ENCODE assay signal across 13 cellular contexts in genomic region chr4:9230249-9230648, GRCh38. TPM values are rescaled to one million over a fixed set of nuclear protein-coding genes. Genes with fewer than 3 reads are reported as not detected.
A peak's percentile ranks its signal among the peaks of the same experiment; 100 is the strongest.
DNase-seq lines count a peak whose midpoint lies in the region; ATAC-seq and TF ChIP-seq lines count a peak whose summit lies in the region.
"Not testable (repeated sequence)": the region's sequence is repeated elsewhere in the genome, so short reads cannot be mapped to it uniquely, and the experiment has no call there.
"Had no signal": no experiment of that assay in that cellular context is flagged by ENCODE, and none has a peak within 500 bp of the region (broad histone marks: within the 10 kb centered on the region; RNA-seq: fewer than 3 reads in every experiment).

No MANE protein-coding gene starts in this region.

- not testable (repeated sequence) for H3K9me3 Mint-ChIP-seq in activated CD8-positive, alpha-beta T cell treated with anti-CD3 and anti-CD28 coated beads for 36 hours; activated T-helper 1 cell treated with anti-CD3 and anti-CD28 coated beads, Interleukin-12 subunit alpha, Interleukin-12 subunit beta, Interleukin-2, Interleukin-4 antibody, amounts not matched to agents 30 ng/mL and 10 ng/mL and 1 ng/mL, durations not matched to agents 14 hours and 24 hours and 36 hours

- not testable (repeated sequence) for H3K36me3 ChIP-seq in stomach

- H3K9me3 ChIP-seq in stomach: not testable (repeated sequence)

- POLR2A ChIA-PET in activated CD8-positive, alpha-beta T cell treated with anti-CD3 and anti-CD28 coated beads for 36 hours (lab: Charles Lee): not testable (repeated sequence)

- ATAC-seq in activated CD8-positive, alpha-beta T cell treated with anti-CD3 and anti-CD28 coated beads for 36 hours; Right ventricle myocardium superior (ENCODE audit: poor library complexity); sciatic nerve: not testable (repeated sequence)

- TF ChIP-seq EP300 in stomach (IDR thresholded peaks at IDR 0.05): not testable (repeated sequence)

- not testable (repeated sequence) for H3K4me3 ChIP-seq in stomach

- not testable (repeated sequence) for H3K4me1 Mint-ChIP-seq in activated CD8-positive, alpha-beta T cell treated with anti-CD3 and anti-CD28 coated beads for 36 hours (ENCODE audit: low read depth); activated T-helper 1 cell treated with anti-CD3 and anti-CD28 coated beads, Interleukin-12 subunit alpha, Interleukin-12 subunit beta, Interleukin-2, Interleukin-4 antibody, amounts not matched to agents 30 ng/mL and 10 ng/mL and 1 ng/mL, durations not matched to agents 14 hours and 24 hours and 36 hours (ENCODE audit: low read depth)

- H3K27ac Mint-ChIP-seq in activated CD8-positive, alpha-beta T cell treated with anti-CD3 and anti-CD28 coated beads for 36 hours; activated T-helper 1 cell treated with anti-CD3 and anti-CD28 coated beads, Interleukin-12 subunit alpha, Interleukin-12 subunit beta, Interleukin-2, Interleukin-4 antibody, amounts not matched to agents 30 ng/mL and 10 ng/mL and 1 ng/mL, durations not matched to agents 14 hours and 24 hours and 36 hours: not testable (repeated sequence)

- not testable (repeated sequence) for TF ChIP-seq POLR2A in stomach (IDR thresholded peaks at IDR 0.05)

- not testable (repeated sequence) for H3K4me3 Mint-ChIP-seq in activated CD8-positive, alpha-beta T cell treated with anti-CD3 and anti-CD28 coated beads for 36 hours; activated T-helper 1 cell treated with anti-CD3 and anti-CD28 coated beads, Interleukin-12 subunit alpha, Interleukin-12 subunit beta, Interleukin-2, Interleukin-4 antibody, amounts not matched to agents 30 ng/mL and 10 ng/mL and 1 ng/mL, durations not matched to agents 14 hours and 24 hours and 36 hours

- intact Hi-C loops in activated CD8-positive, alpha-beta T cell treated with anti-CD3 and anti-CD28 coated beads for 36 hours (cut with micrococcal nuclease); activated T-helper 1 cell treated with anti-CD3 and anti-CD28 coated beads, Interleukin-12 subunit alpha, Interleukin-12 subunit beta, Interleukin-2, Interleukin-4 antibody, amounts not matched to agents 30 ng/mL and 10 ng/mL and 1 ng/mL, durations not matched to agents 14 hours and 24 hours and 36 hours (cut with micrococcal nuclease); Right ventricle myocardium superior (cut with DNase I); sciatic nerve (cut with DNase I); stomach (cut with DNase I; ENCODE audit: low total_unique reads): not testable (repeated sequence)

- WGBS in stomach, 5 donors: 88 to 92% (median 89%) methylated on average over 2 to 5 of the region's 8 CpGs

- H3K27me3 Mint-ChIP-seq in activated CD8-positive, alpha-beta T cell treated with anti-CD3 and anti-CD28 coated beads for 36 hours; activated T-helper 1 cell treated with anti-CD3 and anti-CD28 coated beads, Interleukin-12 subunit alpha, Interleukin-12 subunit beta, Interleukin-2, Interleukin-4 antibody, amounts not matched to agents 30 ng/mL and 10 ng/mL and 1 ng/mL, durations not matched to agents 14 hours and 24 hours and 36 hours (ENCODE audit: insufficient read depth): not testable (repeated sequence)

- not testable (repeated sequence) for H3K4me1 ChIP-seq in stomach

- not testable (repeated sequence) for H3K27ac ChIP-seq in stomach

- H3K36me3 Mint-ChIP-seq in activated CD8-positive, alpha-beta T cell treated with anti-CD3 and anti-CD28 coated beads for 36 hours (ENCODE audit: low read depth); activated T-helper 1 cell treated with anti-CD3 and anti-CD28 coated beads, Interleukin-12 subunit alpha, Interleukin-12 subunit beta, Interleukin-2, Interleukin-4 antibody, amounts not matched to agents 30 ng/mL and 10 ng/mL and 1 ng/mL, durations not matched to agents 14 hours and 24 hours and 36 hours (ENCODE audit: low read depth): not testable (repeated sequence)

- DNase-seq in activated CD4-positive, CD25-positive, alpha-beta regulatory T cell treated with anti-CD3 and anti-CD28 coated beads, Interleukin-2, amount 50 U/mL, for 72 hours: peak; percentile 8
- DNase-seq in activated CD8-positive, alpha-beta T cell treated with anti-CD3 and anti-CD28 coated beads for 36 hours: peak; percentile 0
- peak; percentile 0 for DNase-seq in activated T-helper 1 cell treated with anti-CD3 and anti-CD28 coated beads, Interleukin-12 subunit alpha, Interleukin-12 subunit beta, Interleukin-2, Interleukin-4 antibody, amounts not matched to agents 30 ng/mL and 10 ng/mL and 1 ng/mL, durations not matched to agents 14 hours and 24 hours and 36 hours (ENCODE audit: low spot score)
- DNase-seq in Right ventricle myocardium superior (peak; percentile 10), mucosa of gallbladder (ENCODE audit: low spot score) (peak; percentile 6), sciatic nerve (ENCODE audit: low spot score) (peak; percentile 51), stomach (peak; percentile 22)

- not testable (repeated sequence) for TF ChIP-seq CTCF in activated CD8-positive, alpha-beta T cell treated with anti-CD3 and anti-CD28 coated beads for 36 hours (IDR thresholded peaks at IDR 0.05); stomach (IDR thresholded peaks at IDR 0.05)

- not testable (repeated sequence) for H3K27me3 ChIP-seq in stomach

- CTCF ChIA-PET in activated CD8-positive, alpha-beta T cell treated with anti-CD3 and anti-CD28 coated beads for 36 hours (lab: Charles Lee): not testable (repeated sequence)

RNA-seq across cellular contexts. Expression of gene USP17L15, which starts 3.9 kb away (rescaled TPM):
- total RNA-seq in activated CD8-positive, alpha-beta T cell treated with anti-CD3 and anti-CD28 coated beads for 36 hours: not detected
- total RNA-seq in activated T-helper 1 cell treated with anti-CD3 and anti-CD28 coated beads, Interleukin-12 subunit alpha, Interleukin-12 subunit beta, Interleukin-2, Interleukin-4 antibody, amounts not matched to agents 30 ng/mL and 10 ng/mL and 1 ng/mL, durations not matched to agents 14 hours and 24 hours and 36 hours: not detected in 2 replicates
- total RNA-seq in Right ventricle myocardium superior: not detected
- not detected for total RNA-seq in mucosa of gallbladder
- total RNA-seq in sciatic nerve: not detected
- total RNA-seq in stomach: not detected
- not detected for polyA plus RNA-seq in stomach
- total RNA-seq: A172; Calu3; CD4-positive, alpha-beta T cell; H1; HT-29 had no signal
- polyA plus RNA-seq: H1 had no signal

RNA-seq across cellular contexts. Expression of gene USP17L13, which starts 5.6 kb away (rescaled TPM):
- total RNA-seq in activated CD8-positive, alpha-beta T cell treated with anti-CD3 and anti-CD28 coated beads for 36 hours: not detected
- total RNA-seq in activated T-helper 1 cell treated with anti-CD3 and anti-CD28 coated beads, Interleukin-12 subunit alpha, Interleukin-12 subunit beta, Interleukin-2, Interleukin-4 antibody, amounts not matched to agents 30 ng/mL and 10 ng/mL and 1 ng/mL, durations not matched to agents 14 hours and 24 hours and 36 hours: not detected in 2 replicates
- total RNA-seq in Right ventricle myocardium superior (not detected), mucosa of gallbladder (not detected), sciatic nerve (not detected), stomach (not detected)
- not detected for polyA plus RNA-seq in stomach
- total RNA-seq: A172; Calu3; CD4-positive, alpha-beta T cell; Daoy; H1; HT-29 had no signal
- polyA plus RNA-seq: H1 had no signal

RNA-seq across cellular contexts. Expression of gene USP17L12, which starts 10.3 kb away (rescaled TPM):
- total RNA-seq in activated CD8-positive, alpha-beta T cell treated with anti-CD3 and anti-CD28 coated beads for 36 hours: not detected
- not detected in 2 replicates for total RNA-seq in activated T-helper 1 cell treated with anti-CD3 and anti-CD28 coated beads, Interleukin-12 subunit alpha, Interleukin-12 subunit beta, Interleukin-2, Interleukin-4 antibody, amounts not matched to agents 30 ng/mL and 10 ng/mL and 1 ng/mL, durations not matched to agents 14 hours and 24 hours and 36 hours
- total RNA-seq in Right ventricle myocardium superior (not detected), mucosa of gallbladder (not detected), sciatic nerve (not detected), stomach (not detected)
- not detected for polyA plus RNA-seq in stomach
- total RNA-seq: A172; Calu3; CD4-positive, alpha-beta T cell; Daoy; H1; HT-29 had no signal
- polyA plus RNA-seq: H1 had no signal

RNA-seq across cellular contexts. Expression of gene USP17L17, which starts 13.4 kb away (rescaled TPM):
- total RNA-seq in activated CD8-positive, alpha-beta T cell treated with anti-CD3 and anti-CD28 coated beads for 36 hours: not detected
- total RNA-seq in activated T-helper 1 cell treated with anti-CD3 and anti-CD28 coated beads, Interleukin-12 subunit alpha, Interleukin-12 subunit beta, Interleukin-2, Interleukin-4 antibody, amounts not matched to agents 30 ng/mL and 10 ng/mL and 1 ng/mL, durations not matched to agents 14 hours and 24 hours and 36 hours: not detected in 2 replicates
- total RNA-seq in Right ventricle myocardium superior (not detected), mucosa of gallbladder (not detected), sciatic nerve (not detected), stomach (not detected)
- polyA plus RNA-seq in stomach: not detected
- total RNA-seq: A172; Calu3; CD4-positive, alpha-beta T cell; Daoy; H1; HT-29 had no signal
- polyA plus RNA-seq: H1 had no signal

RNA-seq across cellular contexts. Expression of gene USP17L11, which starts 15.0 kb away (rescaled TPM):
- total RNA-seq in activated CD8-positive, alpha-beta T cell treated with anti-CD3 and anti-CD28 coated beads for 36 hours: not detected
- total RNA-seq in activated T-helper 1 cell treated with anti-CD3 and anti-CD28 coated beads, Interleukin-12 subunit alpha, Interleukin-12 subunit beta, Interleukin-2, Interleukin-4 antibody, amounts not matched to agents 30 ng/mL and 10 ng/mL and 1 ng/mL, durations not matched to agents 14 hours and 24 hours and 36 hours: not detected in 2 replicates
- total RNA-seq in Right ventricle myocardium superior (not detected), mucosa of gallbladder (not detected), sciatic nerve (not detected), stomach (not detected)
- polyA plus RNA-seq in stomach: not detected
- total RNA-seq: A172; Calu3; CD4-positive, alpha-beta T cell; Daoy; H1; HT-29 had no signal
- polyA plus RNA-seq: H1 had no signal

Comparison
In these comparisons a context has a peak if more than half of its experiments do, and no peak if none do; other contexts are left out.
1. DNase-seq: peak in every context shown above with its lines; median percentile 51 in sciatic nerve; 22 in stomach; 10 in Right ventricle myocardium superior; 8 in activated CD4-positive, CD25-positive, alpha-beta regulatory T cell treated with anti-CD3 and anti-CD28 coated beads, Interleukin-2, amount 50 U/mL, for 72 hours; 6 in mucosa of gallbladder; 0 in activated CD8-positive, alpha-beta T cell treated with anti-CD3 and anti-CD28 coated beads for 36 hours; 0 in activated T-helper 1 cell treated with anti-CD3 and anti-CD28 coated beads, Interleukin-12 subunit alpha, Interleukin-12 subunit beta, Interleukin-2, Interleukin-4 antibody, amounts not matched to agents 30 ng/mL and 10 ng/mL and 1 ng/mL, durations not matched to agents 14 hours and 24 hours and 36 hours.